9 cellular contexts compared by ENCODE assay signal in the genomic region with DNA sequence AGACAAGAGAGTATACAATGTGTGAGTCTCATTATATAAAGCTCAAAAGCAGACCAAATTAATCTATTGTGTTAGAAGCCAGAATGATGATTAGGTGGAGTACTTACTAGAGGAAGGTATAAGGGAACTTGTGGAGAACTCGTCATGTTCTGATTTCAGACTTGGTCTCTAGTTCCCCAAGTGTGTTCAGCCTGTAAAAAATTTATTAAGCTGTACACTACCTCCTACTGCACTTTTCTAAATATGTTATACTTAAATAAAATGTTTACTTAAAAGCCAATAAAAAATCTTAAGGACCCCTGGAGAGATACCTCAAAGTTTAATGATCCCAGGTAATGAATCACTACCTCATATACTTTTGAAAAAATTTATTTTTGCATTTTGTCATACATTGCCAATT.
"Had no signal": no experiment of that assay in that cellular context is flagged by ENCODE, and none has a peak within 500 bp of the region (broad histone marks: within the 10 kb centered on the region; RNA-seq: fewer than 3 reads in every experiment).

No MANE protein-coding gene starts in this region.

- H3K9me3 ChIP-seq: HAP-1 had no signal

- H3K9ac ChIP-seq: GM23248 had no signal

- DNase-seq: GM23248, GOT3, H7, HFFc6, KBM-7 had no signal

- H3K4me3 ChIP-seq: GM23248, HAP-1 had no signal

- FAIRE-seq: HepG2 had no signal

- H2AFZ ChIP-seq: GM23248 had no signal

- H3K36me3 ChIP-seq: HAP-1 had no signal

- H3K27ac ChIP-seq: GM23248, HL-60 had no signal

- ATAC-seq: HCT116, HepG2 had no signal
